Comparison of ENCODE assay signal across 27 cellular contexts in genomic region chr6:7773322-7773721, GRCh38. TPM values are rescaled to one million over a fixed set of nuclear protein-coding genes. Genes with fewer than 3 reads are reported as not detected.
"Had no signal": no experiment of that assay in that cellular context is flagged by ENCODE, and none has a peak within 500 bp of the region (broad histone marks: within the 10 kb centered on the region; RNA-seq: fewer than 3 reads in every experiment).

No MANE protein-coding gene starts in this region.

- H3K79me2 ChIP-seq: hepatocyte had no signal

- H3K9me3 ChIP-seq: esophagus squamous epithelium, gastroesophageal sphincter, heart left ventricle, left lung, ovary, psoas muscle, sigmoid colon, stomach, thyroid gland, vagina had no signal

- H3K4me2 ChIP-seq: hepatocyte had no signal

- DNase-seq: cortex of kidney; effector CD8-positive, alpha-beta T cell; erythroblast; esophagus squamous epithelium; foreskin fibroblast; heart left ventricle; left cardiac atrium; left lung; mammary epithelial cell; naive thymus-derived CD8-positive, alpha-beta T cell; nephron progenitor cell; occipital lobe; ovary; posterior cingulate gyrus; psoas muscle; right cardiac atrium; sigmoid colon; stimulated activated CD4-positive, alpha-beta T cell treated with anti-CD3 and anti-CD28 coated beads, Interleukin-2, amount 100 ng/mL, for 24 hours; stimulated activated CD4-positive, alpha-beta T cell treated with anti-CD3 and anti-CD28 coated beads, Interleukin-4, amount 100 ng/mL, for 24 hours; stimulated activated naive CD4-positive, alpha-beta T cell treated with Interleukin-2 at 50 U/mL for 16 hours; stomach; thyroid gland; trophoblast cell had no signal

- H3K4me1 ChIP-seq: esophagus squamous epithelium, gastroesophageal sphincter, heart left ventricle, left lung, psoas muscle, sigmoid colon, stomach, vagina had no signal

- H3K27ac ChIP-seq: esophagus squamous epithelium, gastroesophageal sphincter, heart left ventricle, hepatocyte, left lung, ovary, psoas muscle, sigmoid colon, stomach, thyroid gland, vagina had no signal

- H3K4me3 ChIP-seq: esophagus squamous epithelium, gastroesophageal sphincter, heart left ventricle, hepatocyte, left lung, ovary, psoas muscle, sigmoid colon, stomach, thyroid gland, vagina had no signal

- H2AFZ ChIP-seq: hepatocyte had no signal

- ATAC-seq: gastroesophageal sphincter; heart left ventricle; left cardiac atrium; left lung; naive thymus-derived CD8-positive, alpha-beta T cell; psoas muscle; right cardiac atrium; stimulated activated effector memory CD8-positive, alpha-beta T cell treated with anti-CD3 and anti-CD28 coated beads, Interleukin-12 subunit alpha, Interleukin-12 subunit beta, amount 100 ng/mL, for 72 hours had no signal

- H3K36me3 ChIP-seq: esophagus squamous epithelium, gastroesophageal sphincter, heart left ventricle, left lung, ovary, sigmoid colon, stomach, thyroid gland, vagina had no signal

RNA-seq across cellular contexts. Expression of gene BMP6, which starts 47.4 kb away (rescaled TPM):
- total RNA-seq: naive thymus-derived CD8-positive, alpha-beta T cell had no signal
